In the genomic region with DNA sequence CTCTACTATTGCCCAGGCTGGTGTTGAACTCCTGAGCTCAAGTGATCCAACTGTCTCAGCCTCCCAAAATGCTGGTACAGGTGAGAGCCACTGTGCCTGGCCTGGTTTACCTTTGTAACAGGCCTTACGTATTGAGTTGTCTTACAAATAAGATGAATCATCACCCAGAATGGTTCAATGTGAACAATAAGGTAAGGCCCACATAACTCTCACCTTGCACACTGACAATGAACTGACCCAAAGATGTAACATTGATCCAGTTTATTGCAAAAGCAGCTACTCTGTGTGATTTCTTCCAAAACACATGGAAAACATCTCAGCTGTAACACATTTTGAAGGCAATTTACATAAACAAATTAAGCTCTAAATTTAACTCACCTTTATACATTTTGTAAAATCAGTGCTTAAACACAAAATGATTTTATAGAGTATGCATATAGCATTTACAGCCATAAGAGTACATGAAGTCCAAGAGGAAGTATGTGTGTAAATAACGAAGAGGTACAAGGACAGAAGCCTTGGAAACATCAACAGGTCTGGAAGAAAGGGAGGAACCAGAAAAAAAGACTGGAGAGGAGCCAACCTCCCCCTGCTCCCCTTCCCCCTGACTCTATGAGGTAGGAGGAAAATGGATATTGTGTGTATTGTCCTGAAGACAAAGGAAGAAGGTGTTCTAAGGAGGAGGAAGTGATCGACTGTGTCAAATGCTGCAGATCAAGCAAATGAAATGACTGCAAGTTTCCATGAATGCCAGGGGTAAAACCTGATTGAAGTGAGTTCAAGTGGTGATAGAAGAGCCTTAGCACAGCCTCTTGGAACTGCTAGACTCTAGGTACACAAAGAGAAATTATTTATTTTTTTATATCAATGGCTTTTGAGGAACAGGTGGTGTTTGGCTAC, we compare ENCODE assay signal across 11 cellular contexts. TPM values are rescaled to one million over a fixed set of nuclear protein-coding genes. Genes with fewer than 3 reads are reported as not detected.
DNase-seq lines count a peak whose midpoint lies in the region; ATAC-seq, FAIRE-seq and TF ChIP-seq lines count a peak whose summit lies in the region.
"Had no signal": no experiment of that assay in that cellular context is flagged by ENCODE, and none has a peak within 500 bp of the region (broad histone marks: within the 10 kb centered on the region; RNA-seq: fewer than 3 reads in every experiment).

No MANE protein-coding gene starts in this region.

- POLR2A ChIA-PET in activated CD4-positive, alpha-beta memory T cell treated with anti-CD3 and anti-CD28 coated beads for 36 hours (lab: Charles Lee), result no interaction called here

- H3K27me3 Mint-ChIP-seq in CD14-positive monocyte (ENCODE audit: low read depth in 3 of 3), result peaks cover 0 to 7% (median 0%) of the 10 kb centered on the region in 3 donors
- no peaks in the 10 kb centered on the region for H3K27me3 Mint-ChIP-seq in activated CD4-positive, alpha-beta memory T cell treated with anti-CD3 and anti-CD28 coated beads for 36 hours

- H3K4me1 Mint-ChIP-seq in CD14-positive monocyte, result peaks cover 28% of the 10 kb centered on the region
- peaks cover 58% of the 10 kb centered on the region for H3K4me1 Mint-ChIP-seq in activated CD4-positive, alpha-beta memory T cell treated with anti-CD3 and anti-CD28 coated beads for 36 hours (ENCODE audit: low read depth)

- H3K36me3 Mint-ChIP-seq in CD14-positive monocyte, result peaks cover 0 to 2% of the 10 kb centered on the region in 2 donors
- peaks cover 2% of the 10 kb centered on the region for H3K36me3 Mint-ChIP-seq in activated CD4-positive, alpha-beta memory T cell treated with anti-CD3 and anti-CD28 coated beads for 36 hours

- no peak for DNase-seq in CD14-positive monocyte (ENCODE audit: low spot score)
- DNase-seq in GM19239 (ENCODE audit: insufficient read length, low spot score), result no peak
- DNase-seq in activated CD4-positive, alpha-beta memory T cell treated with anti-CD3 and anti-CD28 coated beads for 36 hours, result no peak
- DNase-seq in left colon, result no peak
- DNase-seq in effector CD4-positive, alpha-beta T cell, result no peak
- no peak for DNase-seq in sciatic nerve (ENCODE audit: low spot score)
- no peak for DNase-seq in SIG-M5 treated with dmso at 0.1 percent for 504 hours (lab: John Stamatoyannopoulos, UW; ENCODE audit: unreplicated experiment)
- DNase-seq: MG63, NCI-H774, nephron progenitor cell had no signal

- intact Hi-C loops in CD14-positive monocyte (cut with micrococcal nuclease), result loop anchor here (10.0 kb wide), 3 partner anchors 116 to 634 kb away; a partner anchor contains a TSS
- intact Hi-C loops in activated CD4-positive, alpha-beta memory T cell treated with anti-CD3 and anti-CD28 coated beads for 36 hours (cut with micrococcal nuclease), result loop anchor here (1.0 kb wide), 1 partner anchor 9 kb away; no protein-coding TSS in a partner anchor
- intact Hi-C loops in left colon (cut with DNase I, micrococcal nuclease), result no loop called here
- intact Hi-C loops in sciatic nerve (cut with DNase I), result no loop called here

- CTCF ChIA-PET in activated CD4-positive, alpha-beta memory T cell treated with anti-CD3 and anti-CD28 coated beads for 36 hours (lab: Charles Lee), result interaction anchor here (1.0 kb wide), 1 partner anchor 19 kb away, joined by 3 read pairs; no protein-coding TSS in a partner anchor

- peak overlapping the region in 4 of 7 donors; percentile 19 to 76 (median 40) for H3K27ac Mint-ChIP-seq in CD14-positive monocyte
- peak overlapping the region; percentile 63 for H3K27ac Mint-ChIP-seq in activated CD4-positive, alpha-beta memory T cell treated with anti-CD3 and anti-CD28 coated beads for 36 hours
- H3K27ac Mint-ChIP-seq: nephron progenitor cell had no signal

- no peak for TF ChIP-seq CTCF in CD14-positive monocyte (IDR thresholded peaks at IDR 0.05)

- peak; percentile 85 for ATAC-seq in left colon
- no peak for ATAC-seq in sciatic nerve
- ATAC-seq in GM19351 (IDR thresholded peaks at IDR 0.05; ENCODE audit: unreplicated experiment), result no peak

- H3K4me3 Mint-ChIP-seq in CD14-positive monocyte, result peak overlapping the region in 1 of 2 donors; percentile 32
- no peak overlapping the region for H3K4me3 Mint-ChIP-seq in activated CD4-positive, alpha-beta memory T cell treated with anti-CD3 and anti-CD28 coated beads for 36 hours
- H3K4me3 Mint-ChIP-seq: nephron progenitor cell had no signal

- peak; percentile 80 for FAIRE-seq in GM19239 (lab: Jason Lieb, UNC)

- no peaks in the 10 kb centered on the region for H3K9me3 Mint-ChIP-seq in CD14-positive monocyte
- no peaks in the 10 kb centered on the region for H3K9me3 Mint-ChIP-seq in activated CD4-positive, alpha-beta memory T cell treated with anti-CD3 and anti-CD28 coated beads for 36 hours
- H3K9me3 Mint-ChIP-seq: nephron progenitor cell had no signal

RNA-seq across cellular contexts. Expression of a gene that starts 5.6 kb away (rescaled TPM):
- polyA plus RNA-seq in CD14-positive monocyte, result 10 to 100 TPM; 31.7 to 40.7 TPM
- total RNA-seq in activated CD4-positive, alpha-beta memory T cell treated with anti-CD3 and anti-CD28 coated beads for 36 hours, result 10 to 100 TPM; 48.7 to 50.1 TPM
- total RNA-seq in left colon (10 to 100 TPM; 67.7 to 73.4 TPM), sciatic nerve (48.6 TPM)

RNA-seq across cellular contexts. Expression of a gene that starts 6.6 kb away (rescaled TPM):
- 10 to 100 TPM; 25.7 to 28.4 TPM for polyA plus RNA-seq in CD14-positive monocyte
- 10 to 100 TPM; 39.4 to 41.6 TPM for total RNA-seq in activated CD4-positive, alpha-beta memory T cell treated with anti-CD3 and anti-CD28 coated beads for 36 hours
- 10 to 100 TPM; 28.6 to 35.5 TPM for total RNA-seq in left colon
- 14.5 TPM for total RNA-seq in sciatic nerve

Comparison
In these comparisons a context has a peak if more than half of its experiments do, and no peak if none do; other contexts are left out.
1. intact Hi-C loops: an anchor here in CD14-positive monocyte (10.0 kb wide) and activated CD4-positive, alpha-beta memory T cell treated with anti-CD3 and anti-CD28 coated beads for 36 hours (1.0 kb wide); none called in left colon and sciatic nerve.